Comparison of ENCODE assay signal across 8 cellular contexts in genomic region chr1:151327223-151327902, GRCh38. TPM values are rescaled to one million over a fixed set of nuclear protein-coding genes. Genes with fewer than 3 reads are reported as not detected.
DNase-seq lines count a peak whose midpoint lies in the region; ATAC-seq and TF ChIP-seq lines count a peak whose summit lies in the region.

PI4KB (minus strand) TSS chr1:151327416; CDS start chr1:151316481, 10,935 bp downstream.

- H3K27ac Mint-ChIP-seq in activated T-helper 1 cell treated with anti-CD3 and anti-CD28 coated beads, Interleukin-12 subunit alpha, Interleukin-12 subunit beta, Interleukin-2, Interleukin-4 antibody, amounts not matched to agents 30 ng/mL and 10 ng/mL and 1 ng/mL, durations not matched to agents 14 hours and 24 hours and 36 hours = peak within 1 kb of the TSS; percentile 90

- peak; percentile 75 for ATAC-seq in GM21786 (IDR thresholded peaks at IDR 0.05; ENCODE audit: unreplicated experiment)

- TF ChIP-seq CTCF in LNCaP clone FGC (IDR thresholded peaks at IDR 0.05; ENCODE audit: control insufficient read depth, extremely low read depth, insufficient read depth) = no peak
- TF ChIP-seq CTCF in esophagus squamous epithelium (IDR thresholded peaks at IDR 0.05) = peak in 1 of 6 experiments; percentile 19

- H3K27me3 ChIP-seq in esophagus squamous epithelium = no peaks in the 10 kb centered on the region
- no peaks in the 10 kb centered on the region for H3K27me3 ChIP-seq in muscle layer of duodenum (ENCODE audit: low read depth, low read length)

- peaks cover 1% of the 10 kb centered on the region for H3K27me3 Mint-ChIP-seq in activated T-helper 1 cell treated with anti-CD3 and anti-CD28 coated beads, Interleukin-12 subunit alpha, Interleukin-12 subunit beta, Interleukin-2, Interleukin-4 antibody, amounts not matched to agents 30 ng/mL and 10 ng/mL and 1 ng/mL, durations not matched to agents 14 hours and 24 hours and 36 hours (ENCODE audit: insufficient read depth)

- H3K9me3 ChIP-seq in esophagus squamous epithelium (no peaks in the 10 kb centered on the region), muscle layer of duodenum (ENCODE audit: control insufficient read depth in 1 of 2, low read length in 2 of 2) (no peaks in the 10 kb centered on the region)

- intact Hi-C loops in activated T-helper 1 cell treated with anti-CD3 and anti-CD28 coated beads, Interleukin-12 subunit alpha, Interleukin-12 subunit beta, Interleukin-2, Interleukin-4 antibody, amounts not matched to agents 30 ng/mL and 10 ng/mL and 1 ng/mL, durations not matched to agents 14 hours and 24 hours and 36 hours (cut with micrococcal nuclease) = loop anchor here (1.0 to 5.0 kb wide), 12 partner anchors 14 to 495 kb away; partner anchors contain the start of genes CDC42SE1, GABPB2, PIP5K1A and PSMB4
- intact Hi-C loops in esophagus squamous epithelium (cut with DNase I) = no loop called here

- 0 to 1% methylated on average over 16 to 17 of the region's 40 CpGs for WGBS in esophagus squamous epithelium, 2 donors

- H3K4me3 ChIP-seq in LNCaP clone FGC (ENCODE audit: low read depth, low read length) = peak within 1 kb of the TSS; percentile 92
- H3K4me3 ChIP-seq in esophagus squamous epithelium = peak within 1 kb of the TSS; percentile 87 to 90 (median 87)
- peak within 1 kb of the TSS; percentile 79 to 87 for H3K4me3 ChIP-seq in muscle layer of duodenum (ENCODE audit: low read depth in 1 of 2, low read length in 2 of 2)

- DNase-seq in DMS114 treated with DMSO at 0.1 percent for 48 hours (lab: John Stamatoyannopoulos, UW; ENCODE audit: unreplicated experiment) = peak; percentile 100
- peak; percentile 97 for DNase-seq in LNCaP clone FGC (ENCODE audit: low read depth)
- DNase-seq in RPMI8226 = peak; percentile 100
- peak; percentile 86 for DNase-seq in activated T-helper 1 cell treated with anti-CD3 and anti-CD28 coated beads, Interleukin-12 subunit alpha, Interleukin-12 subunit beta, Interleukin-2, Interleukin-4 antibody, amounts not matched to agents 30 ng/mL and 10 ng/mL and 1 ng/mL, durations not matched to agents 14 hours and 24 hours and 36 hours (ENCODE audit: low spot score)
- DNase-seq in esophagus squamous epithelium (lab: John Stamatoyannopoulos, UW) = peak; percentile 53
- DNase-seq in stimulated activated CD8-positive, alpha-beta memory T cell treated with anti-CD3 and anti-CD28 coated beads, Interleukin-7, amount 100 ng/mL, for 24 hours (ENCODE audit: low read depth) = peak; percentile 76

- peaks cover 4 to 30% (median 8%) of the 10 kb centered on the region in 3 donors for H3K36me3 ChIP-seq in esophagus squamous epithelium
- H3K36me3 ChIP-seq in muscle layer of duodenum (ENCODE audit: control insufficient read depth in 1 of 2, insufficient read depth in 2 of 2, low read length in 2 of 2) = peaks cover 10 to 25% of the 10 kb centered on the region in 2 donors

- H3K9me3 Mint-ChIP-seq in activated T-helper 1 cell treated with anti-CD3 and anti-CD28 coated beads, Interleukin-12 subunit alpha, Interleukin-12 subunit beta, Interleukin-2, Interleukin-4 antibody, amounts not matched to agents 30 ng/mL and 10 ng/mL and 1 ng/mL, durations not matched to agents 14 hours and 24 hours and 36 hours = no peaks in the 10 kb centered on the region

- peak within 1 kb of the TSS; percentile 91 for H3K4me3 Mint-ChIP-seq in activated T-helper 1 cell treated with anti-CD3 and anti-CD28 coated beads, Interleukin-12 subunit alpha, Interleukin-12 subunit beta, Interleukin-2, Interleukin-4 antibody, amounts not matched to agents 30 ng/mL and 10 ng/mL and 1 ng/mL, durations not matched to agents 14 hours and 24 hours and 36 hours

- H3K36me3 Mint-ChIP-seq in activated T-helper 1 cell treated with anti-CD3 and anti-CD28 coated beads, Interleukin-12 subunit alpha, Interleukin-12 subunit beta, Interleukin-2, Interleukin-4 antibody, amounts not matched to agents 30 ng/mL and 10 ng/mL and 1 ng/mL, durations not matched to agents 14 hours and 24 hours and 36 hours (ENCODE audit: low read depth) = peaks cover 17% of the 10 kb centered on the region

- peak in 3 of 4 donors; percentile 8 to 42 (median 34) for TF ChIP-seq POLR2A in esophagus squamous epithelium (IDR thresholded peaks at IDR 0.05)

- H3K4me1 Mint-ChIP-seq in activated T-helper 1 cell treated with anti-CD3 and anti-CD28 coated beads, Interleukin-12 subunit alpha, Interleukin-12 subunit beta, Interleukin-2, Interleukin-4 antibody, amounts not matched to agents 30 ng/mL and 10 ng/mL and 1 ng/mL, durations not matched to agents 14 hours and 24 hours and 36 hours (ENCODE audit: low read depth) = peaks cover 40% of the 10 kb centered on the region

- peak within 1 kb of the TSS; percentile 94 to 95 (median 95) for H3K27ac ChIP-seq in esophagus squamous epithelium
- H3K27ac ChIP-seq in muscle layer of duodenum (ENCODE audit: low read length) = peak within 1 kb of the TSS; percentile 76

- H3K4me1 ChIP-seq in esophagus squamous epithelium = peaks cover 11 to 48% (median 19%) of the 10 kb centered on the region in 3 donors
- peaks cover 15 to 34% of the 10 kb centered on the region in 2 donors for H3K4me1 ChIP-seq in muscle layer of duodenum (ENCODE audit: control insufficient read depth in 1 of 2, insufficient read depth in 2 of 2, low read length in 2 of 2)

RNA-seq across cellular contexts. Expression of gene PI4KB, which starts in this region (rescaled TPM):
- total RNA-seq in activated T-helper 1 cell treated with anti-CD3 and anti-CD28 coated beads, Interleukin-12 subunit alpha, Interleukin-12 subunit beta, Interleukin-2, Interleukin-4 antibody, amounts not matched to agents 30 ng/mL and 10 ng/mL and 1 ng/mL, durations not matched to agents 14 hours and 24 hours and 36 hours = 52.4 and 54.7 TPM in 2 replicates
- total RNA-seq in esophagus squamous epithelium = 10 to 100 TPM; 34.0 to 63.4 (median 56.0) TPM

Comparison
In these comparisons a context has a peak if more than half of its experiments do, and no peak if none do; other contexts are left out.
1. Peak in every context shown above with its lines: DNase-seq, ATAC-seq, H3K4me3 ChIP-seq and H3K27ac ChIP-seq.